8 cellular contexts compared by ENCODE assay signal in the genomic region with DNA sequence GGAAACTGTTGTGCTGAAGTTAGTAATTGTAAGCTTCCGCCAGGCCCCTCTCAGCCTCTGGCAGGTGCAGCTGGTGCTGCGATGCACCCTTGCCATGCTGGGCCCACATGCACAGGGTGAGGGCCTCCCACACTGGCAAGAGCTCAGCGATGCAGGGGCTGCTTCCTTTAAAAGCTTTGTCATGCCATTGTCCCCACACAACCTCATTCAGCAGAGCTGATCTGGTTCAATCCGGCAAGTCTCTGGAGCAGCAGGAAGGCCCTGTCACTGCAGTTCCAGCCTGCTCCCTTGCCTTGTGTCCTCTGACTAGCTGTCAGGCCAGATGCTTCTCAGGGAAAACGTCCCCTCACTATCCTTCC.
DNase-seq lines count a peak whose midpoint lies in the region; ATAC-seq and TF ChIP-seq lines count a peak whose summit lies in the region.

No MANE protein-coding gene starts in this region.

- H3K27ac ChIP-seq in cardiac muscle cell = peak overlapping the region; percentile 60

- DNase-seq in EL (peak; percentile 13), NCI-H82 (lab: John Stamatoyannopoulos, UW) (peak; percentile 75), cardiac muscle cell (ENCODE audit: low read depth in 1 of 2, low spot score in 1 of 2) (peak; percentile 12 to 29), putamen (ENCODE audit: low spot score) (peak; percentile 83), NCI-H446 (lab: John Stamatoyannopoulos, UW) (no peak)
- DNase-seq in stimulated activated CD4-positive, alpha-beta T cell treated with anti-CD3 and anti-CD28 coated beads, Interleukin-2, amount 100 ng/mL, for 48 hours = no peak
- no peak for DNase-seq in stimulated activated CD4-positive, alpha-beta T cell treated with anti-CD3 and anti-CD28 coated beads, Interleukin-2, amount 100 ng/mL, for 24 hours

- H3K27me3 ChIP-seq in cardiac muscle cell = no peaks in the 10 kb centered on the region

- no peaks in the 10 kb centered on the region for H3K4me1 ChIP-seq in cardiac muscle cell (ENCODE audit: low read depth)

- no peak overlapping the region for H3K4me3 ChIP-seq in cardiac muscle cell

- no peak for ATAC-seq in GM18520 (IDR thresholded peaks at IDR 0.05; ENCODE audit: unreplicated experiment)

- no peak for TF ChIP-seq CTCF in cardiac muscle cell (IDR thresholded peaks at IDR 0.05; ENCODE audit: low read depth, low read length)

- H3K9me3 ChIP-seq in cardiac muscle cell (ENCODE audit: low read depth) = no peaks in the 10 kb centered on the region

- no peaks in the 10 kb centered on the region for H3K36me3 ChIP-seq in cardiac muscle cell

Comparison
In these comparisons a context has a peak if more than half of its experiments do, and no peak if none do; other contexts are left out.
1. DNase-seq: peak in EL (single experiment), NCI-H82 (single experiment), cardiac muscle cell (2 of 2) and putamen (single experiment); none in stimulated activated CD4-positive, alpha-beta T cell treated with anti-CD3 and anti-CD28 coated beads, Interleukin-2, amount 100 ng/mL, for 48 hours (0 of 2), NCI-H446 (0 of 2) and stimulated activated CD4-positive, alpha-beta T cell treated with anti-CD3 and anti-CD28 coated beads, Interleukin-2, amount 100 ng/mL, for 24 hours (0 of 2).